Comparison of ENCODE assay signal across 14 cellular contexts in the genomic region with DNA sequence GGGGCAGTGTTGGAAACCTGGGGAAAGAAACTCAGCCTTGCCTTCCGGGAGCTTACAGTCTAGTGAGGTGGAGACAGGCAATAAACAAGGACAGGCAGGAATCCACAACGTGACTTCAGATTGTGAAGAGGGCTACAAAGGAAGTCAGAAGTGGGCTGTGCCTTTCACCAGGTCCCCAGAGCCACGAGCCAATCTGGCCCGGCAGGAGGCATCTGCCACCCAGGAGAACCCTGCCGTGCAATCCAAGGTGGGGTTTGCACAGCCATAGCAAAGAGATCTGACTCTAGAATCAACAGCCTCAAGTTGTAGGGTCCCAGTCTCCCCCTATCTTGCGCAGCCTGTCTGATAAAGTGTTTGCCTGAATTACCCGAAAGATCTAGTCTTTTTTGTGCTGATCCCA. TPM values are rescaled to one million over a fixed set of nuclear protein-coding genes. Genes with fewer than 3 reads are reported as not detected.
DNase-seq lines count a peak whose midpoint lies in the region; ATAC-seq, FAIRE-seq and TF ChIP-seq lines count a peak whose summit lies in the region.
"Had no signal": no experiment of that assay in that cellular context is flagged by ENCODE, and none has a peak within 500 bp of the region (broad histone marks: within the 10 kb centered on the region; RNA-seq: fewer than 3 reads in every experiment).

No MANE protein-coding gene starts in this region.

- H3K27ac ChIP-seq in H1 (ENCODE audit: low read depth, low read length) (no peak overlapping the region), body of pancreas (no peak overlapping the region), RWPE1 (no peak overlapping the region)
- H3K27ac ChIP-seq: heart left ventricle, VCaP had no signal

- POLR2A ChIA-PET in H1 (lab: Charles Lee; ENCODE audit: partially characterized antibody): interaction anchor here (0.6 to 1.6 kb wide), 3 partner anchors 18 to 95 kb away, joined by 3 to 11 read pairs (median 3); a partner anchor contains a TSS
- POLR2A ChIA-PET in RWPE1 (lab: Yijun Ruan, JAX; ENCODE audit: low non-redundant PET): no interaction called here

- H3K4me3 ChIP-seq in H1 (ENCODE audit: extremely low read depth in 1 of 4, insufficient read depth in 2 of 4, low read depth in 3 of 4, low read length in 4 of 4) (peak overlapping the region in 1 of 4 experiments; percentile 59; a peak in 3 of 8 replicates), body of pancreas (no peak overlapping the region)

- H2BK15ac ChIP-seq in H1 (ENCODE audit: low read length): peak overlapping the region; percentile 93; the same call in 1 of the 2 replicates

- 0 out of 2 replicates have a peak overlapping the region, but pooled peaks have one; percentile 83 for H2BK20ac ChIP-seq in H1 (ENCODE audit: low read length)

- no peak overlapping the region for H4K8ac ChIP-seq in H1 (ENCODE audit: extremely low read depth, insufficient read depth, low read length)

- TF ChIP-seq POLR2A in H1 (IDR thresholded peaks at IDR 0.05; ENCODE audit: control extremely low read depth in 1 of 2, low read depth in 2 of 2, low read length in 2 of 2) (no peak), body of pancreas (IDR thresholded peaks at IDR 0.05) (no peak)

- H2AK5ac ChIP-seq in H1 (ENCODE audit: low read depth, low read length): 0 out of 2 replicates have a peak overlapping the region, but pooled peaks have one; percentile 20

- 16% methylated on average over 7 of the region's 7 CpGs; no CpG with 5 or more reads in 1 of the 2 experiments for WGBS in H1 (ENCODE audit: extremely low coverage in 1 of 2, insufficient coverage in 1 of 2, insufficient read length in 1 of 2, insufficient replicate concordance in 2 of 2, low coverage in 1 of 2, low lambda C conversion rate in 2 of 2, missing lambda C conversion rate in 1 of 2), 2 experiments
- WGBS in body of pancreas, 2 donors: 6 to 20% methylated on average over 4 to 7 of the region's 7 CpGs

- 0 out of 2 replicates have a peak overlapping the region, but pooled peaks have one; percentile 66 for H2BK5ac ChIP-seq in H1 (ENCODE audit: low read depth, low read length)

- peak overlapping the region; percentile 71 for H4K91ac ChIP-seq in H1 (replicated peaks; ENCODE audit: insufficient read length, low read length)

- H3K36me3 Mint-ChIP-seq in activated naive CD4-positive, alpha-beta T cell treated with anti-CD3 and anti-CD28 coated beads for 36 hours (ENCODE audit: low read depth): no peaks in the 10 kb centered on the region

- H3K4me3 Mint-ChIP-seq in activated naive CD4-positive, alpha-beta T cell treated with anti-CD3 and anti-CD28 coated beads for 36 hours: no peak overlapping the region
- peak overlapping the region; percentile 45 to 78 for H3K4me3 Mint-ChIP-seq in stimulated activated naive CD8-positive, alpha-beta T cell treated with anti-CD3 and anti-CD28 coated beads, Interleukin-15, amount 100 ng/mL, for 72 hours

- peak overlapping the region; percentile 24; the same call in 1 of the 2 replicates for H3K18ac ChIP-seq in H1 (ENCODE audit: extremely low read depth, low read length)

- no peak overlapping the region for H3K9ac ChIP-seq in H1 (replicated peaks in 1 of 4; ENCODE audit: extremely low read depth in 1 of 4, low read depth in 3 of 4, low read length in 3 of 4)

- H3K9me3 Mint-ChIP-seq in activated naive CD4-positive, alpha-beta T cell treated with anti-CD3 and anti-CD28 coated beads for 36 hours: no peaks in the 10 kb centered on the region
- H3K9me3 Mint-ChIP-seq in stimulated activated naive CD8-positive, alpha-beta T cell treated with anti-CD3 and anti-CD28 coated beads, Interleukin-15, amount 100 ng/mL, for 72 hours: no peaks in the 10 kb centered on the region

- peak overlapping the region; percentile 86 to 87 for H3K4me2 ChIP-seq in H1 (ENCODE audit: insufficient read depth in 1 of 2, low read depth in 2 of 2, low read length in 2 of 2)

- no peak for FAIRE-seq in H1 (lab: Jason Lieb, UNC)

- H3K27me3 Mint-ChIP-seq in activated naive CD4-positive, alpha-beta T cell treated with anti-CD3 and anti-CD28 coated beads for 36 hours (ENCODE audit: low read depth): peaks cover 82% of the 10 kb centered on the region
- peaks cover 100% of the 10 kb centered on the region for H3K27me3 Mint-ChIP-seq in stimulated activated naive CD8-positive, alpha-beta T cell treated with anti-CD3 and anti-CD28 coated beads, Interleukin-15, amount 100 ng/mL, for 72 hours

- no peak overlapping the region for H3K56ac ChIP-seq in H1 (replicated peaks; ENCODE audit: insufficient read length, low read depth, low read length)

- peaks cover 23% of the 10 kb centered on the region for H3K23me2 ChIP-seq in H1 (ENCODE audit: low read depth, low read length)

- H2AFZ ChIP-seq in H1 (ENCODE audit: low read length): no peak overlapping the region

- TF ChIP-seq EP300 in H1 (IDR thresholded peaks at IDR 0.05; ENCODE audit: borderline replicate concordance in 1 of 2, low read depth in 2 of 2, low read length in 2 of 2): no peak

- H3K4me1 ChIP-seq in H1 (replicated peaks in 1 of 4; ENCODE audit: control insufficient read depth in 3 of 4, insufficient read depth in 4 of 4, low read length in 3 of 4) (peaks cover 5 to 58% (median 36%) of the 10 kb centered on the region in 4 experiments), body of pancreas (peaks cover 16% of the 10 kb centered on the region)

- H3K4me1 Mint-ChIP-seq in activated naive CD4-positive, alpha-beta T cell treated with anti-CD3 and anti-CD28 coated beads for 36 hours (ENCODE audit: low read depth): peaks cover 50% of the 10 kb centered on the region
- H3K4me1 Mint-ChIP-seq in stimulated activated naive CD8-positive, alpha-beta T cell treated with anti-CD3 and anti-CD28 coated beads, Interleukin-15, amount 100 ng/mL, for 72 hours: peaks cover 68% of the 10 kb centered on the region

- H4K5ac ChIP-seq in H1 (ENCODE audit: insufficient read length, low read depth, low read length): no peak overlapping the region

- no peak for ATAC-seq in stimulated activated naive CD8-positive, alpha-beta T cell treated with anti-CD3 and anti-CD28 coated beads, Interleukin-15, amount 100 ng/mL, for 72 hours
- ATAC-seq in body of pancreas (no peak), left ventricle myocardium superior (no peak)
- ATAC-seq: heart left ventricle had no signal

- CTCF ChIA-PET in activated naive CD4-positive, alpha-beta T cell treated with anti-CD3 and anti-CD28 coated beads for 36 hours (lab: Charles Lee): interaction anchor here (0.6 to 2.3 kb wide), 4 partner anchors 9 to 163 kb away, joined by 4 to 6 read pairs (median 4); no protein-coding TSS in a partner anchor
- CTCF ChIA-PET in H1 (lab: Charles Lee; ENCODE audit: partially characterized antibody): interaction anchor here (0.7 to 12.4 kb wide), 14 partner anchors 10 to 319 kb away, joined by 3 to 236 read pairs (median 4); a partner anchor contains a TSS
- CTCF ChIA-PET in RWPE1 (lab: Yijun Ruan, JAX): interaction anchor here (0.7 to 1.9 kb wide), 4 partner anchors 10 to 163 kb away, joined by 3 to 10 read pairs (median 5); no protein-coding TSS in a partner anchor

- no peaks in the 10 kb centered on the region for H3K36me3 ChIP-seq in H1 (ENCODE audit: control insufficient read depth in 2 of 4, insufficient read depth in 4 of 4, low read length in 3 of 4)
- H3K36me3 ChIP-seq in body of pancreas (replicated peaks in 1 of 2; ENCODE audit: insufficient read depth in 1 of 2, low read depth in 2 of 2): no peaks in the 10 kb centered on the region
- H3K36me3 ChIP-seq: heart left ventricle had no signal

- peak; percentile 18 for DNase-seq in activated naive CD4-positive, alpha-beta T cell treated with anti-CD3 and anti-CD28 coated beads, Interleukin-2, amount 50 U/mL, for 16 hours
- DNase-seq in activated naive CD4-positive, alpha-beta T cell treated with anti-CD3 and anti-CD28 coated beads for 36 hours: no peak
- DNase-seq in NAMALWA (ENCODE audit: low spot score): peak; percentile 29
- DNase-seq in H1 (ENCODE audit: low read depth in 1 of 2, low spot score in 2 of 2): no peak
- DNase-seq in stimulated activated naive CD8-positive, alpha-beta T cell treated with anti-CD3 and anti-CD28 coated beads, Interleukin-15, amount 100 ng/mL, for 72 hours: no peak
- no peak for DNase-seq in body of pancreas
- no peak for DNase-seq in RWPE1 (ENCODE audit: low spot score)
- DNase-seq in left ventricle myocardium superior: no peak
- DNase-seq: activated gamma-delta T cell treated with Interleukin-2 at 50 U/mL for 16 hours; erythroblast; heart left ventricle; stimulated activated CD4-positive, alpha-beta T cell treated with anti-CD3 and anti-CD28 coated beads, Interleukin-2, amount 100 ng/mL, for 48 hours had no signal

- intact Hi-C loops in activated naive CD4-positive, alpha-beta T cell treated with anti-CD3 and anti-CD28 coated beads for 36 hours (cut with micrococcal nuclease): loop anchor here (2.0 to 5.0 kb wide), 2 partner anchors 77 to 1958 kb away; a partner anchor contains a TSS
- intact Hi-C loops in body of pancreas (cut with DNase I) (no loop called here), left ventricle myocardium superior (cut with micrococcal nuclease) (no loop called here)

- H3K23ac ChIP-seq in H1 (ENCODE audit: insufficient read length): no peak overlapping the region

- no peak overlapping the region for H2BK120ac ChIP-seq in H1 (replicated peaks; ENCODE audit: low read depth, low read length)

- H3K79me2 ChIP-seq in H1 (ENCODE audit: control insufficient read depth in 1 of 2, insufficient read depth in 2 of 2, low read length in 2 of 2): no peaks in the 10 kb centered on the region

- H4K20me1 ChIP-seq in H1 (replicated peaks in 1 of 2; ENCODE audit: control insufficient read depth in 1 of 2, insufficient read depth in 2 of 2, low read length in 2 of 2): peaks cover 10 to 22% of the 10 kb centered on the region in 2 experiments

- TF ChIP-seq RAD21 in H1 (IDR thresholded peaks at IDR 0.05 in 1 of 2, conservative IDR thresholded peaks at IDR 0.05 in 1 of 2; ENCODE audit: low read depth in 2 of 2, low read length in 2 of 2): no peak

- H3K27ac Mint-ChIP-seq in activated naive CD4-positive, alpha-beta T cell treated with anti-CD3 and anti-CD28 coated beads for 36 hours: no peak overlapping the region
- no peak overlapping the region for H3K27ac Mint-ChIP-seq in stimulated activated naive CD8-positive, alpha-beta T cell treated with anti-CD3 and anti-CD28 coated beads, Interleukin-15, amount 100 ng/mL, for 72 hours

- H3K79me1 ChIP-seq in H1 (ENCODE audit: low read depth, low read length): no peaks in the 10 kb centered on the region

- peak overlapping the region; percentile 97; the same call in 1 of the 2 replicates for H2BK12ac ChIP-seq in H1 (ENCODE audit: low read depth, low read length)

- TF ChIP-seq CTCF in H1 (IDR thresholded peaks at IDR 0.05; ENCODE audit: control extremely low read depth in 1 of 3, insufficient read depth in 1 of 3, low read depth in 1 of 3, low read length in 3 of 3) (no peak), body of pancreas (IDR thresholded peaks at IDR 0.05) (no peak), RWPE1 (conservative IDR thresholded peaks at IDR 0.05; ENCODE audit: low read depth) (no peak)

- peaks cover 58 to 82% (median 73%) of the 10 kb centered on the region in 4 experiments for H3K27me3 ChIP-seq in H1 (replicated peaks in 1 of 4; ENCODE audit: control insufficient read depth in 3 of 4, extremely low read depth in 1 of 4, insufficient read depth in 3 of 4, low read length in 3 of 4)
- H3K27me3 ChIP-seq in body of pancreas: peaks cover 0 to 67% of the 10 kb centered on the region in 2 donors

- H3K4ac ChIP-seq in H1 (replicated peaks; ENCODE audit: insufficient read length, low read depth, low read length): no peak overlapping the region

- H3K9me3 ChIP-seq in H1 (ENCODE audit: insufficient read depth in 2 of 2, low read depth in 1 of 2, low read length in 1 of 2) (no peaks in the 10 kb centered on the region), body of pancreas (no peaks in the 10 kb centered on the region)
- H3K9me3 ChIP-seq: heart left ventricle had no signal

- no peak overlapping the region for H3K14ac ChIP-seq in H1 (ENCODE audit: insufficient read length)

RNA-seq across cellular contexts. Expression of a gene that starts 5.5 kb away (rescaled TPM):
- not detected for total RNA-seq in activated naive CD4-positive, alpha-beta T cell treated with anti-CD3 and anti-CD28 coated beads for 36 hours
- total RNA-seq in H1 (2021; fragmentation: NEBNext Ultra II Directional; extraction: Animal tissue kit (Norgen Biotek cat#: 25700)): 0.15 and 0.33 TPM in 2 replicates
- 0.09 and 0.19 TPM in 2 replicates for polyA plus RNA-seq in H1 (2011; rRNA removed)
- polyA plus RNA-seq in H1 (2011; cell fraction: cytosol; rRNA removed): 0.10 TPM
- polyA plus RNA-seq in H1 (2011; cell fraction: nucleus; rRNA removed): 0.20 TPM
- polyA plus RNA-seq in H1 (2012, experiment 1 of 2): 0.12 to 0.53 TPM (median 0.31 TPM) in 4 replicates
- 0.13 TPM for polyA plus RNA-seq in H1 (2012, experiment 2 of 2)
- polyA plus RNA-seq in H1 (2013, experiment 1 of 2): 0.28 TPM
- polyA plus RNA-seq in H1 (2013, experiment 2 of 2): 0.33 TPM
- 0.12 and 0.16 TPM in 2 replicates for polyA minus RNA-seq in H1 (2011; rRNA and poly(A)+ RNA removed)
- polyA minus RNA-seq in H1 (2011; cell fraction: cytosol; rRNA and poly(A)+ RNA removed): not detected
- polyA minus RNA-seq in H1 (2011; cell fraction: nucleus; rRNA and poly(A)+ RNA removed): not detected
- total RNA-seq in body of pancreas: not detected
- total RNA-seq in left ventricle myocardium superior: not detected
- total RNA-seq: H4, heart left ventricle had no signal
- polyA plus RNA-seq: heart left ventricle had no signal

RNA-seq across cellular contexts. Expression of a gene that starts 18.5 kb away (rescaled TPM):
- total RNA-seq in activated naive CD4-positive, alpha-beta T cell treated with anti-CD3 and anti-CD28 coated beads for 36 hours: 1 to 10 TPM; 8.3 to 9.4 TPM
- total RNA-seq in H1 (2021; fragmentation: NEBNext Ultra II Directional; extraction: Animal tissue kit (Norgen Biotek cat#: 25700)): 14.1 and 14.4 TPM in 2 replicates
- 10.4 and 11.7 TPM in 2 replicates for polyA plus RNA-seq in H1 (2011; rRNA removed)
- polyA plus RNA-seq in H1 (2011; cell fraction: cytosol; rRNA removed): 12.6 TPM
- polyA plus RNA-seq in H1 (2011; cell fraction: nucleus; rRNA removed): 19.7 TPM
- 10.0 to 12.0 TPM (median 11.3 TPM) in 4 replicates for polyA plus RNA-seq in H1 (2012, experiment 1 of 2)
- 10.4 TPM for polyA plus RNA-seq in H1 (2012, experiment 2 of 2)
- polyA plus RNA-seq in H1 (2013, experiment 1 of 2): 9.9 TPM
- polyA plus RNA-seq in H1 (2013, experiment 2 of 2): 9.2 TPM
- polyA minus RNA-seq in H1 (2011; rRNA and poly(A)+ RNA removed): 10.7 and 11.4 TPM in 2 replicates
- polyA minus RNA-seq in H1 (2011; cell fraction: cytosol; rRNA and poly(A)+ RNA removed): 6.6 TPM
- polyA minus RNA-seq in H1 (2011; cell fraction: nucleus; rRNA and poly(A)+ RNA removed): 9.6 TPM
- total RNA-seq in body of pancreas (1 to 10 TPM; 4.9 to 7.9 TPM), left ventricle myocardium superior (3.2 TPM)

Comparison
In these comparisons a context has a peak if more than half of its experiments do, and no peak if none do; other contexts are left out.
1. DNase-seq: peak in activated naive CD4-positive, alpha-beta T cell treated with anti-CD3 and anti-CD28 coated beads, Interleukin-2, amount 50 U/mL, for 16 hours (single experiment) and NAMALWA (single experiment); none in activated naive CD4-positive, alpha-beta T cell treated with anti-CD3 and anti-CD28 coated beads for 36 hours (single experiment), H1 (0 of 2), stimulated activated naive CD8-positive, alpha-beta T cell treated with anti-CD3 and anti-CD28 coated beads, Interleukin-15, amount 100 ng/mL, for 72 hours (0 of 2), body of pancreas (0 of 4), RWPE1 (single experiment) and left ventricle myocardium superior (single experiment).